ENCODE assay signal across 8 cellular contexts in genomic region chr18:62716679-62717058, GRCh38. TPM values are rescaled to one million over a fixed set of nuclear protein-coding genes. Genes with fewer than 3 reads are reported as not detected.
DNase-seq lines count a peak whose midpoint lies in the region; ATAC-seq and TF ChIP-seq lines count a peak whose summit lies in the region.

No MANE protein-coding gene starts in this region.

- H3K9me3 Mint-ChIP-seq in natural killer cell, result no peaks in the 10 kb centered on the region

- H3K36me3 Mint-ChIP-seq in natural killer cell, result no peaks in the 10 kb centered on the region

- no peak for TF ChIP-seq CTCF in C4-2B (conservative IDR thresholded peaks at IDR 0.05)
- TF ChIP-seq CTCF in fibroblast of the aortic adventitia (IDR thresholded peaks at IDR 0.05; ENCODE audit: insufficient read depth, low read length), result no peak
- no peak for TF ChIP-seq CTCF in natural killer cell (IDR thresholded peaks at IDR 0.05)
- peak in 3 of 4 experiments; percentile 17 to 32 (median 17) for TF ChIP-seq CTCF in uterus (IDR thresholded peaks at IDR 0.05)

- peaks cover 29 to 31% of the 10 kb centered on the region in 2 donors for H3K4me1 Mint-ChIP-seq in natural killer cell

- peak overlapping the region; percentile 79 to 94 for H3K27ac Mint-ChIP-seq in natural killer cell

- H3K4me3 ChIP-seq in fibroblast of the aortic adventitia (ENCODE audit: low read depth, low read length) (peak overlapping the region; percentile 75), uterus (peak overlapping the region; percentile 59 to 87)

- H3K36me3 ChIP-seq in uterus, result no peaks in the 10 kb centered on the region

- peak overlapping the region; percentile 83 for H3K4me3 Mint-ChIP-seq in natural killer cell

- DNase-seq in NCI-H1105 treated with DMSO at 0.1 percent for 48 hours (lab: John Stamatoyannopoulos, UW) (peak; percentile 52), activated T-helper 1 cell treated with Interleukin-2 at 50 U/mL for 16 hours (ENCODE audit: low read depth) (peak; percentile 23), fibroblast of the aortic adventitia (ENCODE audit: low read depth) (no peak), natural killer cell (peak; percentile 64), uterus (peak; percentile 30 to 46)

- H3K9me3 ChIP-seq in uterus, result no peaks in the 10 kb centered on the region

- intact Hi-C loops in natural killer cell (cut with micrococcal nuclease) (loop anchor here (1.0 to 10.0 kb wide), 7 partner anchors 66 to 706 kb away; partner anchors contain the start of genes PIGN, RELCH, VPS4B and ZCCHC2), uterus (cut with DNase I; ENCODE audit: low total_unique reads) (loop anchor here (10.0 kb wide), 1 partner anchor 268 kb away; no protein-coding TSS in a partner anchor)

- no peaks in the 10 kb centered on the region for H3K4me1 ChIP-seq in uterus

- peak overlapping the region; percentile 89 for H3K27ac ChIP-seq in C4-2B
- H3K27ac ChIP-seq in uterus, result peak overlapping the region; percentile 48 to 100

- ATAC-seq in GM19395 (IDR thresholded peaks at IDR 0.05; ENCODE audit: unreplicated experiment) (peak; percentile 26), natural killer cell (peak; percentile 45 to 57 (median 51)), HG02763 (IDR thresholded peaks at IDR 0.05; ENCODE audit: unreplicated experiment) (no peak)

- no peaks in the 10 kb centered on the region for H3K27me3 Mint-ChIP-seq in natural killer cell (ENCODE audit: low read depth in 2 of 2)

- no peaks in the 10 kb centered on the region for H3K27me3 ChIP-seq in uterus

- TF ChIP-seq POLR2A in uterus (IDR thresholded peaks at IDR 0.05), result no peak

RNA-seq across cellular contexts. Expression of gene PHLPP1, which starts 1.3 kb away (rescaled TPM):
- total RNA-seq in fibroblast of the aortic adventitia (ENCODE audit: low replicate concordance), result 7.2 and 14.1 TPM in 2 replicates
- 10 to 100 TPM; 12.1 to 14.8 (median 12.2) TPM for total RNA-seq in natural killer cell
- 10 to 100 TPM; 10.6 to 32.4 (median 14.1) TPM for total RNA-seq in uterus

Comparison
In these comparisons a context has a peak if more than half of its experiments do, and no peak if none do; other contexts are left out.
1. CTCF ChIP-seq: peak in uterus (3 of 4); none in C4-2B (single experiment), fibroblast of the aortic adventitia (single experiment) and natural killer cell (single experiment).